ENCODE assay signal across 7 cellular contexts in the genomic region with DNA sequence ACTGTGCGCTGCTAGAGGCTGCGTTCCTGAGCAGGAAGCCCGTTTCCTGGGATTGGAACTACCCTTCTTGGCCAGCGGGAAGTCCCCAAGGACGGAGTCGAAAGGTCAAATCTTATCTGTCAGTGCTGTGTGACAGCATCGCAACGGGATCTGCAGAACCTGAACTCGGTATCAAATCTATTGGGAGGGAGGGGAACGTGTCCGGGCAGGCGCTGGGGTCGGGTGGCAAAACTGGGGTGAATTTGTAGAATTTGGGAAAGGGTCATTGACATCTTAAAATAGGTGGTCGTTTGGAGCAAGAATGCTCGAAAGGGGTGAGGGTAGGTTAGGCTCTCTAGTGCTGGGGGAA. TPM values are rescaled to one million over a fixed set of nuclear protein-coding genes. Genes with fewer than 3 reads are reported as not detected.
A peak's percentile ranks its signal among the peaks of the same experiment; 100 is the strongest.
DNase-seq lines count a peak whose midpoint lies in the region; ATAC-seq, FAIRE-seq and TF ChIP-seq lines count a peak whose summit lies in the region.

No MANE protein-coding gene starts in this region.

- H3K9me3 Mint-ChIP-seq in activated CD4-positive, alpha-beta memory T cell treated with anti-CD3 and anti-CD28 coated beads, Interleukin-2, amount 10 ng/mL, durations not matched to agents 7 days and 5 days = no peaks in the 10 kb centered on the region

- H3K27ac Mint-ChIP-seq in activated CD4-positive, alpha-beta memory T cell treated with anti-CD3 and anti-CD28 coated beads, Interleukin-2, amount 10 ng/mL, durations not matched to agents 7 days and 5 days = peak overlapping the region; percentile 100

- H3K4me3 Mint-ChIP-seq in activated CD4-positive, alpha-beta memory T cell treated with anti-CD3 and anti-CD28 coated beads, Interleukin-2, amount 10 ng/mL, durations not matched to agents 7 days and 5 days = peak overlapping the region; percentile 100

- no peaks in the 10 kb centered on the region for H3K36me3 ChIP-seq in stomach smooth muscle (ENCODE audit: control insufficient read depth in 2 of 2, insufficient read depth in 2 of 2, low read length in 2 of 2)

- peaks cover 31% of the 10 kb centered on the region for H3K36me3 Mint-ChIP-seq in activated CD4-positive, alpha-beta memory T cell treated with anti-CD3 and anti-CD28 coated beads, Interleukin-2, amount 10 ng/mL, durations not matched to agents 7 days and 5 days (ENCODE audit: low read depth)

- H3K27me3 Mint-ChIP-seq in activated CD4-positive, alpha-beta memory T cell treated with anti-CD3 and anti-CD28 coated beads, Interleukin-2, amount 10 ng/mL, durations not matched to agents 7 days and 5 days = peaks cover 20% of the 10 kb centered on the region

- H3K27me3 ChIP-seq in stomach smooth muscle (ENCODE audit: control insufficient read depth in 1 of 2, insufficient read depth in 2 of 2, low read length in 2 of 2) = no peaks in the 10 kb centered on the region

- H3K4me3 ChIP-seq in HFF-Myc (replicated peaks; ENCODE audit: low read depth, low read length) (peak overlapping the region; percentile 85), iPS-18c (ENCODE audit: insufficient read depth, low read depth, low read length) (peak overlapping the region; percentile 88), stomach smooth muscle (ENCODE audit: low read length in 2 of 2) (peak overlapping the region; percentile 82 to 89)

- H3K27ac ChIP-seq in stomach smooth muscle (ENCODE audit: low read length) = no peak overlapping the region

- peaks cover 32% of the 10 kb centered on the region for H3K4me1 Mint-ChIP-seq in activated CD4-positive, alpha-beta memory T cell treated with anti-CD3 and anti-CD28 coated beads, Interleukin-2, amount 10 ng/mL, durations not matched to agents 7 days and 5 days

- POLR2A ChIA-PET in activated CD4-positive, alpha-beta memory T cell treated with anti-CD3 and anti-CD28 coated beads, Interleukin-2, amount 10 ng/mL, durations not matched to agents 7 days and 5 days (lab: Charles Lee) = interaction anchor here (0.6 to 4.0 kb wide), 4 partner anchors 8 to 415 kb away, joined by 3 to 25 read pairs (median 4); partner anchors contain the start of genes NCF2 and TSEN15

- H3K4me1 ChIP-seq in stomach smooth muscle (ENCODE audit: control insufficient read depth, insufficient read depth, low read length) = peaks cover 4% of the 10 kb centered on the region

- H3K9ac ChIP-seq in stomach smooth muscle (ENCODE audit: low read length in 2 of 2) = peak overlapping the region; percentile 59 to 62

- TF ChIP-seq CTCF in HFF-Myc (IDR thresholded peaks at IDR 0.05; ENCODE audit: low read depth, low read length, missing control alignments) = no peak
- no peak for TF ChIP-seq CTCF in D721Med (IDR thresholded peaks at IDR 0.05; ENCODE audit: insufficient read depth, missing control alignments)

- ATAC-seq in GM21526 (IDR thresholded peaks at IDR 0.05; ENCODE audit: low FRiP score, unreplicated experiment) (no peak), GM21360 (IDR thresholded peaks at IDR 0.05; ENCODE audit: unreplicated experiment) (no peak)

- DNase-seq in HFF-Myc (ENCODE audit: extremely low read depth, low read depth) (no peak), D721Med (ENCODE audit: insufficient read length, low spot score) (no peak)
- DNase-seq in activated CD4-positive, alpha-beta memory T cell treated with anti-CD3 and anti-CD28 coated beads, Interleukin-2, amount 10 ng/mL, durations not matched to agents 7 days and 5 days = no peak

- H3K9me3 ChIP-seq in iPS-18c (ENCODE audit: control insufficient read depth, insufficient read depth, low read length) (no peaks in the 10 kb centered on the region), stomach smooth muscle (ENCODE audit: control insufficient read depth in 2 of 2, low read length in 2 of 2) (no peaks in the 10 kb centered on the region)

- FAIRE-seq in D721Med (lab: Jason Lieb, UNC) = no peak

- CTCF ChIA-PET in activated CD4-positive, alpha-beta memory T cell treated with anti-CD3 and anti-CD28 coated beads, Interleukin-2, amount 10 ng/mL, durations not matched to agents 7 days and 5 days (lab: Charles Lee) = no interaction called here

RNA-seq across cellular contexts. Expression of gene ARPC5, which starts 0.7 kb away (rescaled TPM):
- total RNA-seq in activated CD4-positive, alpha-beta memory T cell treated with anti-CD3 and anti-CD28 coated beads, Interleukin-2, amount 10 ng/mL, durations not matched to agents 7 days and 5 days = 100 to 1,000 TPM; 233 to 235 TPM

RNA-seq across cellular contexts. Expression of gene APOBEC4, which starts 16.8 kb away (rescaled TPM):
- not detected for total RNA-seq in activated CD4-positive, alpha-beta memory T cell treated with anti-CD3 and anti-CD28 coated beads, Interleukin-2, amount 10 ng/mL, durations not matched to agents 7 days and 5 days

RNA-seq across cellular contexts. Expression of gene NCF2, which starts 46.0 kb away (rescaled TPM):
- total RNA-seq in activated CD4-positive, alpha-beta memory T cell treated with anti-CD3 and anti-CD28 coated beads, Interleukin-2, amount 10 ng/mL, durations not matched to agents 7 days and 5 days = 10 to 100 TPM; 21.5 to 23.0 TPM
